ENCODE assay signal across 8 cellular contexts in the genomic region with DNA sequence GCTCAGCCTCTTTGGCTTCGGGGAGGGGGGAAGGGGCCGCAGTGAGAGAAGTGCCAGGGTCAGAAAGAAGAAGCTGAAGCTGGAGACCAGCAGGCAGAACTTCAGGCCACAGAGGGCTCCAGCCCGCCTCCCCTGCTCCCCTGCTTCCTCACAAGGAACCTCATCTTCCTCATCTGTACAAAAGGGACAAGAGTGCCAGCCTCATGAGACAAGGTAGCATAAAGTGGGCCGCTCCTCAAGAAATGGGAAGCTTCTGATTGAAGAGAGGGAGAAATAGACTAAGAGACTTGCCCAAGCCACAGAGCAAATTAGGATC. TPM values are rescaled to one million over a fixed set of nuclear protein-coding genes. Genes with fewer than 3 reads are reported as not detected.
DNase-seq lines count a peak whose midpoint lies in the region; ATAC-seq and TF ChIP-seq lines count a peak whose summit lies in the region.
"Had no signal": no experiment of that assay in that cellular context is flagged by ENCODE, and none has a peak within 500 bp of the region (broad histone marks: within the 10 kb centered on the region; RNA-seq: fewer than 3 reads in every experiment).

No MANE protein-coding gene starts in this region.

- CTCF ChIA-PET in mammary epithelial cell (lab: Charles Lee; ENCODE audit: low non-redundant PET) = no interaction called here

- intact Hi-C loops in mammary epithelial cell (cut with micrococcal nuclease) = no loop called here

- WGBS in mammary epithelial cell (ENCODE audit: low coverage, missing lambda C conversion rate) = 92% methylated on average over 3 of the region's 4 CpGs
- 34 to 45% methylated on average over 4 of the region's 4 CpGs for WGBS in tibial nerve, 2 donors

- H3K27me3 ChIP-seq in mammary epithelial cell (ENCODE audit: insufficient read depth, low read length) = no peaks in the 10 kb centered on the region
- no peaks in the 10 kb centered on the region for H3K27me3 ChIP-seq in mucosa of rectum (ENCODE audit: control insufficient read depth in 2 of 2, insufficient read depth in 2 of 2, low read length in 2 of 2)
- no peaks in the 10 kb centered on the region for H3K27me3 ChIP-seq in tibial nerve

- no peak overlapping the region for H2AFZ ChIP-seq in mammary epithelial cell (ENCODE audit: low read depth, low read length)

- peak overlapping the region; percentile 1 for H3K4me2 ChIP-seq in mammary epithelial cell (ENCODE audit: insufficient read depth, low read depth, low read length)

- no TSS peak for BruUV-seq in mammary epithelial cell (replicated peaks; lab: Mats Ljungman, UMichigan)

- peaks cover 93% of the 10 kb centered on the region for H3K79me2 ChIP-seq in mammary epithelial cell (ENCODE audit: insufficient read depth, low read length)

- H3K9ac ChIP-seq in mammary epithelial cell (ENCODE audit: insufficient read depth, low read length) (no peak overlapping the region), mucosa of rectum (ENCODE audit: low read depth in 1 of 2, low read length in 2 of 2) (peak overlapping the region; percentile 48 to 54)

- in situ Hi-C loops in mammary epithelial cell (cut with MboI; ENCODE audit: low sequenced_read_pairs in 2 of 2) = loop anchor here in 1 of 2 donors (5.0 kb wide), 1 partner anchor 33 kb away; no protein-coding TSS in a partner anchor

- TF ChIP-seq POLR2A in NB4 (IDR thresholded peaks at IDR 0.05; ENCODE audit: extremely low read depth, insufficient read length) (no peak), tibial nerve (IDR thresholded peaks at IDR 0.05) (no peak)

- H3K36me3 ChIP-seq in mammary epithelial cell (ENCODE audit: insufficient read depth, low read length) = no peaks in the 10 kb centered on the region
- no peaks in the 10 kb centered on the region for H3K36me3 ChIP-seq in mucosa of rectum (ENCODE audit: control insufficient read depth in 2 of 2, insufficient read depth in 2 of 2, low read length in 2 of 2)
- no peaks in the 10 kb centered on the region for H3K36me3 ChIP-seq in tibial nerve

- DNase-seq in NB4 (ENCODE audit: low read depth) (peak; percentile 56), mammary epithelial cell (no peak), tibial nerve (ENCODE audit: low spot score in 2 of 2) (no peak)
- no peak for DNase-seq in stimulated activated naive CD4-positive, alpha-beta T cell (lab: John Stamatoyannopoulos, UW)
- DNase-seq: activated T-cell treated with anti-CD3 and anti-CD28 coated beads, Interleukin-2, amount 50 U/mL, for 72 hours had no signal

- peaks cover 70% of the 10 kb centered on the region for H3K4me1 ChIP-seq in mammary epithelial cell (ENCODE audit: insufficient read depth, low read length)
- peaks cover 60 to 63% of the 10 kb centered on the region in 2 donors for H3K4me1 ChIP-seq in mucosa of rectum (ENCODE audit: control insufficient read depth in 2 of 2, insufficient read depth in 2 of 2, low read length in 2 of 2)
- peaks cover 0 to 98% (median 80%) of the 10 kb centered on the region in 4 donors for H3K4me1 ChIP-seq in tibial nerve

- no peak overlapping the region for H3K27ac ChIP-seq in mammary epithelial cell (ENCODE audit: insufficient read depth, low read depth, low read length)
- H3K27ac ChIP-seq in mucosa of rectum (ENCODE audit: low read depth in 2 of 2, low read length in 2 of 2) = peak overlapping the region; percentile 78 to 87
- H3K27ac ChIP-seq in tibial nerve = peak overlapping the region; percentile 73 to 96 (median 86)

- H3K4me3 ChIP-seq in NB4 (ENCODE audit: low read depth, low read length) (no peak overlapping the region), mammary epithelial cell (replicated peaks in 1 of 3; ENCODE audit: insufficient read depth in 1 of 3, low read depth in 2 of 3, low read length in 3 of 3) (no peak overlapping the region), mucosa of rectum (ENCODE audit: low read length in 2 of 2) (peak overlapping the region in 1 of 2 donors; percentile 35), tibial nerve (peak overlapping the region in 1 of 4 donors; percentile 3)

- H3K9me3 ChIP-seq in mammary epithelial cell (replicated peaks; ENCODE audit: insufficient read depth, low read length) (no peaks in the 10 kb centered on the region), mucosa of rectum (ENCODE audit: control insufficient read depth in 2 of 2, low read length in 2 of 2) (no peaks in the 10 kb centered on the region), tibial nerve (no peaks in the 10 kb centered on the region)

- no peaks in the 10 kb centered on the region for H4K20me1 ChIP-seq in mammary epithelial cell (ENCODE audit: insufficient read depth, low read length)

- ATAC-seq in HG02981 (IDR thresholded peaks at IDR 0.05; ENCODE audit: unreplicated experiment) (no peak), GM21723 (IDR thresholded peaks at IDR 0.05; ENCODE audit: unreplicated experiment) (no peak)
- ATAC-seq: activated T-cell treated with anti-CD3 and anti-CD28 coated beads, Interleukin-2, amount 50 U/mL, for 72 hours had no signal

- no peak for TF ChIP-seq EP300 in tibial nerve (IDR thresholded peaks at IDR 0.05)

- dilution Hi-C loops in mammary epithelial cell (cut with HindIII; ENCODE audit: low sequenced_read_pairs) = no loop called here

- TF ChIP-seq CTCF in NB4 (IDR thresholded peaks at IDR 0.05; ENCODE audit: low read depth, low read length) = no peak
- TF ChIP-seq CTCF in mammary epithelial cell (conservative IDR thresholded peaks at IDR 0.05 in 1 of 2, IDR thresholded peaks at IDR 0.05 in 1 of 2; ENCODE audit: extremely low read depth in 1 of 2, insufficient read depth in 1 of 2, low read depth in 1 of 2, low read length in 2 of 2) = no peak
- no peak for TF ChIP-seq CTCF in tibial nerve (IDR thresholded peaks at IDR 0.05)

RNA-seq across cellular contexts. Expression of a gene that starts 39.7 kb away (rescaled TPM):
- total RNA-seq in mammary epithelial cell (10 to 100 TPM; 35.3 to 51.8 TPM), tibial nerve (10 to 100 TPM; 26.4 to 39.9 (median 34.6) TPM)
- polyA plus RNA-seq in mammary epithelial cell = 8.0 TPM
- polyA minus RNA-seq in mammary epithelial cell = 21.4 TPM
